ENCODE assay signal across 18 cellular contexts in genomic region chr1:234638832-234639799, GRCh38. TPM values are rescaled to one million over a fixed set of nuclear protein-coding genes. Genes with fewer than 3 reads are reported as not detected.
DNase-seq lines count a peak whose midpoint lies in the region; ATAC-seq and TF ChIP-seq lines count a peak whose summit lies in the region.
"Had no signal": no experiment of that assay in that cellular context is flagged by ENCODE, and none has a peak within 500 bp of the region (broad histone marks: within the 10 kb centered on the region; RNA-seq: fewer than 3 reads in every experiment).

No MANE protein-coding gene starts in this region.

- peak overlapping the region; percentile 41; the same call in 1 of the 2 replicates for H3K27ac ChIP-seq in Panc1 (ENCODE audit: low read length)
- no peak overlapping the region for H3K27ac ChIP-seq in CD8-positive, alpha-beta T cell (ENCODE audit: low read depth, low read length)
- H3K27ac ChIP-seq: cardiac muscle cell, heart left ventricle, ovary, upper lobe of right lung had no signal

- H3K9me3 ChIP-seq in Panc1 (ENCODE audit: control insufficient read depth, insufficient read depth, low read depth, low read length): peaks cover 5% of the 10 kb centered on the region; the same call in 1 of the 2 replicates
- H3K9me3 ChIP-seq in CD8-positive, alpha-beta T cell (ENCODE audit: low read length): no peaks in the 10 kb centered on the region
- H3K9me3 ChIP-seq: heart left ventricle, ovary, upper lobe of right lung had no signal

- H3K4me1 Mint-ChIP-seq in MCF 10A (ENCODE audit: insufficient read depth, unreplicated experiment): no peaks in the 10 kb centered on the region
- peaks cover 1% of the 10 kb centered on the region for H3K4me1 Mint-ChIP-seq in activated T-helper 2 cell treated with anti-CD3 and anti-CD28 coated beads, Interferon-gamma antibody, Interleukin-2, Interleukin-4, amounts not matched to agents 10 μg/mL and 5 μg/mL and 100 μg/mL, durations not matched to agents 14 hours and 24 hours and 36 hours (ENCODE audit: low read depth)
- H3K4me1 Mint-ChIP-seq in CD8-positive, alpha-beta T cell (ENCODE audit: low read depth): no peaks in the 10 kb centered on the region

- intact Hi-C loops in MCF 10A (cut with micrococcal nuclease): no loop called here
- intact Hi-C loops in Panc1 (cut with micrococcal nuclease; ENCODE audit: unreplicated experiment): no loop called here
- intact Hi-C loops in activated T-helper 2 cell treated with anti-CD3 and anti-CD28 coated beads, Interferon-gamma antibody, Interleukin-2, Interleukin-4, amounts not matched to agents 10 μg/mL and 5 μg/mL and 100 μg/mL, durations not matched to agents 14 hours and 24 hours and 36 hours (cut with micrococcal nuclease): no loop called here
- intact Hi-C loops in CD8-positive, alpha-beta T cell (cut with DNase I, micrococcal nuclease): no loop called here

- no peak overlapping the region for H3K4me3 Mint-ChIP-seq in MCF 10A (ENCODE audit: unreplicated experiment)
- no peak overlapping the region for H3K4me3 Mint-ChIP-seq in activated T-helper 2 cell treated with anti-CD3 and anti-CD28 coated beads, Interferon-gamma antibody, Interleukin-2, Interleukin-4, amounts not matched to agents 10 μg/mL and 5 μg/mL and 100 μg/mL, durations not matched to agents 14 hours and 24 hours and 36 hours (ENCODE audit: low read depth)
- no peak overlapping the region for H3K4me3 Mint-ChIP-seq in CD8-positive, alpha-beta T cell
- H3K4me3 Mint-ChIP-seq: activated CD8-positive, alpha-beta T cell treated with anti-CD3 and anti-CD28 coated beads for 36 hours; memory B cell had no signal

- no peaks in the 10 kb centered on the region for H3K27me3 Mint-ChIP-seq in MCF 10A (ENCODE audit: insufficient read depth, unreplicated experiment)
- peaks cover 6% of the 10 kb centered on the region for H3K27me3 Mint-ChIP-seq in activated T-helper 2 cell treated with anti-CD3 and anti-CD28 coated beads, Interferon-gamma antibody, Interleukin-2, Interleukin-4, amounts not matched to agents 10 μg/mL and 5 μg/mL and 100 μg/mL, durations not matched to agents 14 hours and 24 hours and 36 hours (ENCODE audit: low read depth)
- no peaks in the 10 kb centered on the region for H3K27me3 Mint-ChIP-seq in CD8-positive, alpha-beta T cell (ENCODE audit: low read depth)
- H3K27me3 Mint-ChIP-seq: activated CD8-positive, alpha-beta T cell treated with anti-CD3 and anti-CD28 coated beads for 36 hours had no signal

- H3K27me3 ChIP-seq in Panc1 (ENCODE audit: control insufficient read depth, insufficient read depth, low read length) (no peaks in the 10 kb centered on the region), kidney epithelial cell (ENCODE audit: control insufficient read depth, insufficient read depth, low read length) (no peaks in the 10 kb centered on the region)
- H3K27me3 ChIP-seq in CD8-positive, alpha-beta T cell (ENCODE audit: insufficient read depth, low read length): no peaks in the 10 kb centered on the region
- H3K27me3 ChIP-seq: cardiac muscle cell, heart left ventricle, ovary, upper lobe of right lung had no signal

- no peaks in the 10 kb centered on the region for H3K9me3 Mint-ChIP-seq in MCF 10A (ENCODE audit: unreplicated experiment)
- peaks cover 4% of the 10 kb centered on the region for H3K9me3 Mint-ChIP-seq in activated T-helper 2 cell treated with anti-CD3 and anti-CD28 coated beads, Interferon-gamma antibody, Interleukin-2, Interleukin-4, amounts not matched to agents 10 μg/mL and 5 μg/mL and 100 μg/mL, durations not matched to agents 14 hours and 24 hours and 36 hours
- H3K9me3 Mint-ChIP-seq in CD8-positive, alpha-beta T cell: no peaks in the 10 kb centered on the region
- H3K9me3 Mint-ChIP-seq: activated CD8-positive, alpha-beta T cell treated with anti-CD3 and anti-CD28 coated beads for 36 hours had no signal

- in situ Hi-C loops in T47D (cut with HindIII; ENCODE audit: low pct_unique_long_range_greater_than_20kb, low sequenced_read_pairs): no loop called here
- in situ Hi-C loops in Panc1 (cut with HindIII; ENCODE audit: low pct_unique_long_range_greater_than_20kb, low sequenced_read_pairs): no loop called here

- peak; percentile 23 to 98 for DNase-seq in T47D (ENCODE audit: low read depth in 1 of 2, low spot score in 1 of 2)
- no peak for DNase-seq in MCF 10A (ENCODE audit: unreplicated experiment)
- no peak for DNase-seq in Panc1 (ENCODE audit: low read depth, low spot score)
- peak; percentile 82 for DNase-seq in kidney epithelial cell (ENCODE audit: low read depth)
- DNase-seq in activated T-helper 2 cell treated with anti-CD3 and anti-CD28 coated beads, Interferon-gamma antibody, Interleukin-2, Interleukin-4, amounts not matched to agents 10 μg/mL and 5 μg/mL and 100 μg/mL, durations not matched to agents 14 hours and 24 hours and 36 hours (ENCODE audit: low spot score): no peak
- DNase-seq in CD8-positive, alpha-beta T cell: no peak
- DNase-seq in NCI-H774 (lab: John Stamatoyannopoulos, UW): no peak
- no peak for DNase-seq in H4 (ENCODE audit: low spot score)
- DNase-seq: activated CD8-positive, alpha-beta T cell treated with anti-CD3 and anti-CD28 coated beads for 36 hours; DMS79 treated with DMSO at 0.1 percent for 48 hours; heart left ventricle; NCI-H226; ovary; Right ventricle myocardium superior; stimulated activated CD4-positive, alpha-beta T cell treated with anti-CD3 and anti-CD28 coated beads, Interleukin-1b, Interleukin-23, amount 100 ng/mL, for 48 hours; upper lobe of right lung had no signal

- CTCF ChIA-PET in MCF 10A (lab: Yijun Ruan, JAX): interaction anchor here (0.7 to 1.0 kb wide), 3 partner anchors 12 to 134 kb away, joined by 3 to 4 read pairs (median 3); no protein-coding TSS in a partner anchor
- CTCF ChIA-PET in Panc1 (lab: Charles Lee): interaction anchor here (0.6 kb wide), 1 partner anchor 17 kb away, joined by 6 read pairs; no protein-coding TSS in a partner anchor
- CTCF ChIA-PET in CD8-positive, alpha-beta T cell (lab: Charles Lee): no interaction called here

- no peak overlapping the region for H3K4me3 ChIP-seq in Panc1 (ENCODE audit: low read depth in 2 of 2, low read length in 2 of 2)
- no peak overlapping the region for H3K4me3 ChIP-seq in kidney epithelial cell (ENCODE audit: low read depth, low read length)
- H3K4me3 ChIP-seq in CD8-positive, alpha-beta T cell (ENCODE audit: low read depth, low read length): no peak overlapping the region
- H3K4me3 ChIP-seq: cardiac muscle cell, heart left ventricle, ovary, upper lobe of right lung had no signal

- peaks cover 4% of the 10 kb centered on the region; the same call in 1 of the 2 replicates for H3K4me1 ChIP-seq in Panc1 (ENCODE audit: control insufficient read depth, insufficient read depth, low read length)
- H3K4me1 ChIP-seq in CD8-positive, alpha-beta T cell (ENCODE audit: insufficient read depth, low read length): no peaks in the 10 kb centered on the region
- H3K4me1 ChIP-seq: heart left ventricle had no signal

- H3K36me3 ChIP-seq in Panc1 (ENCODE audit: control insufficient read depth, insufficient read depth, low read length): no peaks in the 10 kb centered on the region
- H3K36me3 ChIP-seq in kidney epithelial cell (ENCODE audit: control insufficient read depth, insufficient read depth, low read length): no peaks in the 10 kb centered on the region
- no peaks in the 10 kb centered on the region for H3K36me3 ChIP-seq in CD8-positive, alpha-beta T cell (ENCODE audit: insufficient read depth, low read length)
- H3K36me3 ChIP-seq: cardiac muscle cell, heart left ventricle, ovary, upper lobe of right lung had no signal

- POLR2A ChIA-PET in MCF 10A (lab: Yijun Ruan, JAX) (interaction anchor here (0.8 to 1.7 kb wide), 5 partner anchors 10 to 162 kb away, joined by 3 to 6 read pairs (median 3); no protein-coding TSS in a partner anchor), Panc1 (lab: Charles Lee) (no interaction called here)
- POLR2A ChIA-PET in CD8-positive, alpha-beta T cell (lab: Charles Lee): interaction anchor here (0.6 kb wide), 1 partner anchor 27 kb away, joined by 3 read pairs; no protein-coding TSS in a partner anchor

- no peak for ATAC-seq in Panc1
- no peak for ATAC-seq in CD8-positive, alpha-beta T cell
- ATAC-seq: activated CD8-positive, alpha-beta T cell treated with anti-CD3 and anti-CD28 coated beads for 36 hours; heart left ventricle; upper lobe of right lung had no signal

- TF ChIP-seq CTCF in MCF 10A (IDR thresholded peaks at IDR 0.05; ENCODE audit: unreplicated experiment) (no peak), Panc1 (IDR thresholded peaks at IDR 0.05) (no peak), kidney epithelial cell (IDR thresholded peaks at IDR 0.05; ENCODE audit: insufficient read depth, low read length, poor library complexity, severe bottlenecking) (no peak)
- no peak for TF ChIP-seq CTCF in CD8-positive, alpha-beta T cell (IDR thresholded peaks at IDR 0.05)

- H3K36me3 Mint-ChIP-seq in MCF 10A (ENCODE audit: insufficient read depth, unreplicated experiment): no peaks in the 10 kb centered on the region
- no peaks in the 10 kb centered on the region for H3K36me3 Mint-ChIP-seq in activated T-helper 2 cell treated with anti-CD3 and anti-CD28 coated beads, Interferon-gamma antibody, Interleukin-2, Interleukin-4, amounts not matched to agents 10 μg/mL and 5 μg/mL and 100 μg/mL, durations not matched to agents 14 hours and 24 hours and 36 hours (ENCODE audit: low read depth)
- no peaks in the 10 kb centered on the region for H3K36me3 Mint-ChIP-seq in CD8-positive, alpha-beta T cell
- H3K36me3 Mint-ChIP-seq: memory B cell had no signal

- BruUV-seq in MCF 10A (replicated peaks; lab: Mats Ljungman, UMichigan): no TSS peak
- no TSS peak for BruUV-seq in Panc1 (replicated peaks; lab: Mats Ljungman, UMichigan)

- H3K27ac Mint-ChIP-seq in MCF 10A (ENCODE audit: low read depth, unreplicated experiment): no peak overlapping the region
- H3K27ac Mint-ChIP-seq in activated T-helper 2 cell treated with anti-CD3 and anti-CD28 coated beads, Interferon-gamma antibody, Interleukin-2, Interleukin-4, amounts not matched to agents 10 μg/mL and 5 μg/mL and 100 μg/mL, durations not matched to agents 14 hours and 24 hours and 36 hours: no peak overlapping the region
- H3K27ac Mint-ChIP-seq in CD8-positive, alpha-beta T cell: no peak overlapping the region
- H3K27ac Mint-ChIP-seq: activated CD8-positive, alpha-beta T cell treated with anti-CD3 and anti-CD28 coated beads for 36 hours; memory B cell had no signal

RNA-seq across cellular contexts. Expression of gene IRF2BP2, which starts 29.1 kb away (rescaled TPM):
- total RNA-seq in MCF 10A (2022) (149 and 217 TPM in 2 replicates), Panc1 (2021; ENCODE audit: unreplicated experiment) (187 TPM), kidney epithelial cell (85.5 and 88.5 TPM in 2 replicates)
- polyA plus RNA-seq in Panc1 (2012; ENCODE audit: insufficient read length): 155 TPM
- 276 and 292 TPM in 2 replicates for total RNA-seq in activated T-helper 2 cell treated with anti-CD3 and anti-CD28 coated beads, Interferon-gamma antibody, Interleukin-2, Interleukin-4, amounts not matched to agents 10 μg/mL and 5 μg/mL and 100 μg/mL, durations not matched to agents 14 hours and 24 hours and 36 hours
- total RNA-seq in CD8-positive, alpha-beta T cell: 100 to 1,000 TPM; 707 to 714 TPM
- total RNA-seq in H4 (2014; rRNA removed; shearing (Covaris generic)): 34.3 and 43.4 TPM in 2 replicates

Comparison
In these comparisons a context has a peak if more than half of its experiments do, and no peak if none do; other contexts are left out.
1. DNase-seq: peak in T47D (2 of 2) and kidney epithelial cell (single experiment); none in MCF 10A (single experiment), Panc1 (single experiment), activated T-helper 2 cell treated with anti-CD3 and anti-CD28 coated beads, Interferon-gamma antibody, Interleukin-2, Interleukin-4, amounts not matched to agents 10 μg/mL and 5 μg/mL and 100 μg/mL, durations not matched to agents 14 hours and 24 hours and 36 hours (single experiment), CD8-positive, alpha-beta T cell (0 of 7), NCI-H774 (single experiment) and H4 (single experiment).